7 cellular contexts compared by ENCODE assay signal in genomic region chr2:70125498-70125898, GRCh38. TPM values are rescaled to one million over a fixed set of nuclear protein-coding genes. Genes with fewer than 3 reads are reported as not detected.
DNase-seq lines count a peak whose midpoint lies in the region; ATAC-seq and TF ChIP-seq lines count a peak whose summit lies in the region.

No MANE protein-coding gene starts in this region.

- H3K27me3 Mint-ChIP-seq in activated CD8-positive, alpha-beta T cell treated with anti-CD3 and anti-CD28 coated beads, Interleukin-2, amount 10 ng/mL, durations not matched to agents 7 days and 5 days (ENCODE audit: low read depth): no peaks in the 10 kb centered on the region

- no peaks in the 10 kb centered on the region for H3K9me3 Mint-ChIP-seq in activated CD8-positive, alpha-beta T cell treated with anti-CD3 and anti-CD28 coated beads, Interleukin-2, amount 10 ng/mL, durations not matched to agents 7 days and 5 days (ENCODE audit: insufficient read depth)
- H3K9me3 Mint-ChIP-seq in stimulated activated effector memory CD8-positive, alpha-beta T cell treated with anti-CD3 and anti-CD28 coated beads, Interleukin-12 subunit alpha, Interleukin-12 subunit beta, amount 100 ng/mL, for 72 hours: no peaks in the 10 kb centered on the region

- H2AFZ ChIP-seq in hepatocyte: peak overlapping the region; percentile 65

- H3K27ac ChIP-seq in HEK293 (ENCODE audit: extremely low read depth, low read depth, low read length): peak overlapping the region; percentile 93
- peak overlapping the region; percentile 100 for H3K27ac ChIP-seq in hepatocyte

- H3K4me1 ChIP-seq in HEK293 (ENCODE audit: control insufficient read depth, insufficient read depth, low read length) (peaks cover 8% of the 10 kb centered on the region), hepatocyte (ENCODE audit: insufficient read depth) (peaks cover 21% of the 10 kb centered on the region)

- peak overlapping the region; percentile 89 for H3K4me2 ChIP-seq in hepatocyte

- H4K20me1 ChIP-seq in hepatocyte (ENCODE audit: insufficient read depth, poor library complexity, severe bottlenecking): no peaks in the 10 kb centered on the region

- CTCF ChIA-PET in HEK293 (lab: Yijun Ruan, JAX): interaction anchor here (0.6 to 0.7 kb wide), 2 partner anchors 36 to 177 kb away, joined by 3 read pairs; no protein-coding TSS in a partner anchor
- CTCF ChIA-PET in activated CD8-positive, alpha-beta T cell treated with anti-CD3 and anti-CD28 coated beads, Interleukin-2, amount 10 ng/mL, durations not matched to agents 7 days and 5 days (lab: Charles Lee): interaction anchor here (0.9 to 3.7 kb wide), 10 partner anchors 8 to 55 kb away, joined by 4 to 23 read pairs (median 12); no protein-coding TSS in a partner anchor

- 78% methylated on average over 13 of the region's 13 CpGs for WGBS in hepatocyte (ENCODE audit: low lambda C conversion rate, missing lambda C conversion rate)

- H3K27ac Mint-ChIP-seq in activated CD8-positive, alpha-beta T cell treated with anti-CD3 and anti-CD28 coated beads, Interleukin-2, amount 10 ng/mL, durations not matched to agents 7 days and 5 days: peak overlapping the region; percentile 99
- peak overlapping the region; percentile 100 for H3K27ac Mint-ChIP-seq in stimulated activated effector memory CD8-positive, alpha-beta T cell treated with anti-CD3 and anti-CD28 coated beads, Interleukin-12 subunit alpha, Interleukin-12 subunit beta, amount 100 ng/mL, for 72 hours

- peaks cover 5% of the 10 kb centered on the region for H3K79me2 ChIP-seq in hepatocyte

- DNase-seq in activated CD8-positive, alpha-beta T cell treated with anti-CD3 and anti-CD28 coated beads, Interleukin-2, amount 10 ng/mL, durations not matched to agents 7 days and 5 days: no peak
- no peak for DNase-seq in hepatocyte (ENCODE audit: low spot score)
- no peak for DNase-seq in stimulated activated effector memory CD8-positive, alpha-beta T cell treated with anti-CD3 and anti-CD28 coated beads, Interleukin-12 subunit alpha, Interleukin-12 subunit beta, amount 100 ng/mL, for 72 hours (ENCODE audit: low spot score in 2 of 2)
- no peak for DNase-seq in dedifferentiated amniotic fluid mesenchymal stem cell (ENCODE audit: extremely low spot score)
- no peak for DNase-seq in GM13976 (ENCODE audit: low spot score)

- H3K9me3 ChIP-seq in HEK293 (ENCODE audit: control insufficient read depth, insufficient read depth, low read depth, low read length) (no peaks in the 10 kb centered on the region), hepatocyte (ENCODE audit: low read depth) (no peaks in the 10 kb centered on the region)

- no peaks in the 10 kb centered on the region for H3K9me2 ChIP-seq in hepatocyte (replicated peaks; ENCODE audit: insufficient read depth)

- ATAC-seq in activated CD8-positive, alpha-beta T cell treated with anti-CD3 and anti-CD28 coated beads, Interleukin-2, amount 10 ng/mL, durations not matched to agents 7 days and 5 days: no peak
- no peak for ATAC-seq in stimulated activated effector memory CD8-positive, alpha-beta T cell treated with anti-CD3 and anti-CD28 coated beads, Interleukin-12 subunit alpha, Interleukin-12 subunit beta, amount 100 ng/mL, for 72 hours
- no peak for ATAC-seq in esophagus mucosa

- H3K4me3 ChIP-seq in HEK293 (ENCODE audit: low read depth, low read length) (no peak overlapping the region), hepatocyte (peak overlapping the region; percentile 65)

- H3K4me3 Mint-ChIP-seq in activated CD8-positive, alpha-beta T cell treated with anti-CD3 and anti-CD28 coated beads, Interleukin-2, amount 10 ng/mL, durations not matched to agents 7 days and 5 days: peak overlapping the region; percentile 90
- H3K4me3 Mint-ChIP-seq in stimulated activated effector memory CD8-positive, alpha-beta T cell treated with anti-CD3 and anti-CD28 coated beads, Interleukin-12 subunit alpha, Interleukin-12 subunit beta, amount 100 ng/mL, for 72 hours: peak overlapping the region; percentile 88

- in situ Hi-C loops in GM13976 (cut with MboI; ENCODE audit: low sequenced_read_pairs, unreplicated experiment): no loop called here

- POLR2A ChIA-PET in HEK293 (lab: Yijun Ruan, JAX): interaction anchor here (0.7 to 3.8 kb wide), 10 partner anchors 9 to 211 kb away, joined by 3 to 27 read pairs (median 6); partner anchors contain the start of gene MXD1
- POLR2A ChIA-PET in activated CD8-positive, alpha-beta T cell treated with anti-CD3 and anti-CD28 coated beads, Interleukin-2, amount 10 ng/mL, durations not matched to agents 7 days and 5 days (lab: Charles Lee): interaction anchor here (0.9 to 4.8 kb wide), 12 partner anchors 8 to 66 kb away, joined by 3 to 84 read pairs (median 16); partner anchors contain the start of genes C2orf42 and PCBP1

- no peaks in the 10 kb centered on the region for H3K27me3 ChIP-seq in hepatocyte

- no peaks in the 10 kb centered on the region for H3K36me3 ChIP-seq in HEK293 (ENCODE audit: control insufficient read depth in 2 of 2, insufficient read depth in 1 of 2, low read length in 2 of 2)
- no peaks in the 10 kb centered on the region for H3K36me3 ChIP-seq in hepatocyte (replicated peaks; ENCODE audit: insufficient read depth, low read depth)

- peaks cover 80% of the 10 kb centered on the region for H3K4me1 Mint-ChIP-seq in activated CD8-positive, alpha-beta T cell treated with anti-CD3 and anti-CD28 coated beads, Interleukin-2, amount 10 ng/mL, durations not matched to agents 7 days and 5 days (ENCODE audit: low read depth)
- peaks cover 81% of the 10 kb centered on the region for H3K4me1 Mint-ChIP-seq in stimulated activated effector memory CD8-positive, alpha-beta T cell treated with anti-CD3 and anti-CD28 coated beads, Interleukin-12 subunit alpha, Interleukin-12 subunit beta, amount 100 ng/mL, for 72 hours

- peaks cover 7% of the 10 kb centered on the region for H3K36me3 Mint-ChIP-seq in activated CD8-positive, alpha-beta T cell treated with anti-CD3 and anti-CD28 coated beads, Interleukin-2, amount 10 ng/mL, durations not matched to agents 7 days and 5 days (ENCODE audit: low read depth)
- H3K36me3 Mint-ChIP-seq in stimulated activated effector memory CD8-positive, alpha-beta T cell treated with anti-CD3 and anti-CD28 coated beads, Interleukin-12 subunit alpha, Interleukin-12 subunit beta, amount 100 ng/mL, for 72 hours: peaks cover 36% of the 10 kb centered on the region

- TF ChIP-seq CTCF in HEK293 (tag by site-specific recombination; IDR thresholded peaks at IDR 0.05): no peak
- TF ChIP-seq CTCF in hepatocyte (IDR thresholded peaks at IDR 0.05; ENCODE audit: poor library complexity): no peak
- no peak for TF ChIP-seq CTCF in GM13976 (IDR thresholded peaks at IDR 0.05; ENCODE audit: borderline replicate concordance, control extremely low read depth, extremely low read depth, insufficient read depth, missing control alignments)

TF ChIP-seq in HEK293, 187 proteins besides CTCF, POLR2A, EP300 and RAD21:
- peak; percentile 30 for TF ChIP-seq ZFHX2 (tag by site-specific recombination; conservative IDR thresholded peaks at IDR 0.05)
- TF ChIP-seq ZEB2 (tag by site-specific recombination; IDR thresholded peaks at IDR 0.05): no peak
- TF ChIP-seq ZNF610 (tag by site-specific recombination; IDR thresholded peaks at IDR 0.05; ENCODE audit: borderline replicate concordance): no peak
- TF ChIP-seq SCRT1 (tag by site-specific recombination; IDR thresholded peaks at IDR 0.05; ENCODE audit: borderline replicate concordance): no peak
- no peak for TF ChIP-seq ZNF48 (tag by site-specific recombination; IDR thresholded peaks at IDR 0.05)

RNA-seq across cellular contexts. Expression of gene PCBP1, which starts 38.2 kb away (rescaled TPM):
- total RNA-seq in activated CD8-positive, alpha-beta T cell treated with anti-CD3 and anti-CD28 coated beads, Interleukin-2, amount 10 ng/mL, durations not matched to agents 7 days and 5 days: 100 to 1,000 TPM; 516 to 518 TPM
- total RNA-seq in hepatocyte: 88.5 and 97.1 TPM in 2 replicates
- 180 and 183 TPM in 2 replicates for polyA plus RNA-seq in hepatocyte
- total RNA-seq in esophagus mucosa: 214 TPM
